Comparison of ENCODE assay signal across 8 cellular contexts in the genomic region with DNA sequence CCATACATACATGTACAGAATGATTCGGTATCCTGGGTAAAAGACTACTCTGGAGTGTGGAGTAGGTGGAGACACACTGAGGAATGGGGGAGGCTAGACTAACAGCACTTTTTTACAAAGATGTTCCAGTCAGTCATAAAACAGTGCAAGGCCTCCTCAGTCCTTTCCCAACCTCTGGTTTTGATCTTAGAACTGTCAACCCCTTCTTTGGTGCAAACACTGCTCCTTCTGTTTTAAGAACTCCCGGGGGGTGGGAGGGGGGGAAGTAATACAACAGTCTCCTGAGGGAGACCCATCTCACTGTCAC. TPM values are rescaled to one million over a fixed set of nuclear protein-coding genes. Genes with fewer than 3 reads are reported as not detected.
DNase-seq lines count a peak whose midpoint lies in the region; ATAC-seq lines count a peak whose summit lies in the region.

No MANE protein-coding gene starts in this region.

- peak overlapping the region; percentile 98 for H3K27ac Mint-ChIP-seq in central memory CD8-positive, alpha-beta T cell (ENCODE audit: low read depth)

- DNase-seq in Jurkat, Clone E6-1 (ENCODE audit: low read depth, low spot score), result no peak
- DNase-seq in central memory CD8-positive, alpha-beta T cell (ENCODE audit: low spot score in 2 of 2), result no peak
- DNase-seq in activated gamma-delta T cell treated with Interleukin-2 at 50 U/mL for 16 hours, result no peak
- no peak for DNase-seq in AG08395 (ENCODE audit: low spot score)
- DNase-seq in kidney tubule cell (ENCODE audit: low spot score), result no peak

- H2AFZ ChIP-seq in ACC112 (ENCODE audit: low read length, unreplicated experiment), result peak overlapping the region; percentile 46

- no peaks in the 10 kb centered on the region for H3K27me3 Mint-ChIP-seq in central memory CD8-positive, alpha-beta T cell

- H3K4me3 Mint-ChIP-seq in central memory CD8-positive, alpha-beta T cell, result peak overlapping the region; percentile 92

- no peaks in the 10 kb centered on the region for H3K36me3 ChIP-seq in ACC112 (ENCODE audit: insufficient read depth, low read length)
- H3K36me3 ChIP-seq in mucosa of stomach (ENCODE audit: control insufficient read depth, insufficient read depth, low read length), result no peaks in the 10 kb centered on the region

- no peaks in the 10 kb centered on the region for H3K79me2 ChIP-seq in ACC112 (ENCODE audit: control insufficient read depth, insufficient read depth, low read length, unreplicated experiment)

- H3K4me1 Mint-ChIP-seq in central memory CD8-positive, alpha-beta T cell, result peaks cover 20% of the 10 kb centered on the region

- peak overlapping the region; percentile 73 for H3K9ac ChIP-seq in mucosa of stomach (ENCODE audit: low read length)

- ATAC-seq in central memory CD8-positive, alpha-beta T cell (replicated peaks; ENCODE audit: extremely low read depth, poor library complexity, severe bottlenecking), result no peak
- no peak for ATAC-seq in GM19467 (IDR thresholded peaks at IDR 0.05; ENCODE audit: unreplicated experiment)

- no peaks in the 10 kb centered on the region for H3K27me3 ChIP-seq in ACC112 (ENCODE audit: insufficient read depth, low read length)
- H3K27me3 ChIP-seq in mucosa of stomach (ENCODE audit: control insufficient read depth, insufficient read depth, low read length), result peaks cover 4% of the 10 kb centered on the region

- H3K9me3 ChIP-seq in mucosa of stomach (ENCODE audit: control insufficient read depth, low read length), result no peaks in the 10 kb centered on the region

- H3K36me3 Mint-ChIP-seq in central memory CD8-positive, alpha-beta T cell (ENCODE audit: insufficient read depth), result peaks cover 9% of the 10 kb centered on the region

- peak overlapping the region; percentile 94 for H3K27ac ChIP-seq in ACC112 (ENCODE audit: low read depth, low read length)

- no peaks in the 10 kb centered on the region for H3K9me3 Mint-ChIP-seq in central memory CD8-positive, alpha-beta T cell

- peak overlapping the region; percentile 94 for H3K4me3 ChIP-seq in ACC112 (ENCODE audit: low read depth, low read length)
- H3K4me3 ChIP-seq in Jurkat, Clone E6-1 (ENCODE audit: low read length), result peak overlapping the region; percentile 78
- H3K4me3 ChIP-seq in mucosa of stomach (ENCODE audit: low read length), result no peak overlapping the region

- H3K4me1 ChIP-seq in ACC112 (ENCODE audit: control insufficient read depth, insufficient read depth, low read length, unreplicated experiment), result peaks cover 40% of the 10 kb centered on the region
- H3K4me1 ChIP-seq in mucosa of stomach (ENCODE audit: control insufficient read depth, insufficient read depth, low read length), result peaks cover 9% of the 10 kb centered on the region

RNA-seq across cellular contexts. Expression of a gene that starts 7.5 kb away (rescaled TPM):
- polyA plus RNA-seq in Jurkat, Clone E6-1 (2012; ENCODE audit: insufficient read depth, insufficient read length), result 24.8 TPM

RNA-seq across cellular contexts. Expression of a gene that starts 16.9 kb away (rescaled TPM):
- 30.0 TPM for polyA plus RNA-seq in Jurkat, Clone E6-1 (2012; ENCODE audit: insufficient read depth, insufficient read length)
